Comparison of ENCODE assay signal across 1 cellular context in the genomic region with DNA sequence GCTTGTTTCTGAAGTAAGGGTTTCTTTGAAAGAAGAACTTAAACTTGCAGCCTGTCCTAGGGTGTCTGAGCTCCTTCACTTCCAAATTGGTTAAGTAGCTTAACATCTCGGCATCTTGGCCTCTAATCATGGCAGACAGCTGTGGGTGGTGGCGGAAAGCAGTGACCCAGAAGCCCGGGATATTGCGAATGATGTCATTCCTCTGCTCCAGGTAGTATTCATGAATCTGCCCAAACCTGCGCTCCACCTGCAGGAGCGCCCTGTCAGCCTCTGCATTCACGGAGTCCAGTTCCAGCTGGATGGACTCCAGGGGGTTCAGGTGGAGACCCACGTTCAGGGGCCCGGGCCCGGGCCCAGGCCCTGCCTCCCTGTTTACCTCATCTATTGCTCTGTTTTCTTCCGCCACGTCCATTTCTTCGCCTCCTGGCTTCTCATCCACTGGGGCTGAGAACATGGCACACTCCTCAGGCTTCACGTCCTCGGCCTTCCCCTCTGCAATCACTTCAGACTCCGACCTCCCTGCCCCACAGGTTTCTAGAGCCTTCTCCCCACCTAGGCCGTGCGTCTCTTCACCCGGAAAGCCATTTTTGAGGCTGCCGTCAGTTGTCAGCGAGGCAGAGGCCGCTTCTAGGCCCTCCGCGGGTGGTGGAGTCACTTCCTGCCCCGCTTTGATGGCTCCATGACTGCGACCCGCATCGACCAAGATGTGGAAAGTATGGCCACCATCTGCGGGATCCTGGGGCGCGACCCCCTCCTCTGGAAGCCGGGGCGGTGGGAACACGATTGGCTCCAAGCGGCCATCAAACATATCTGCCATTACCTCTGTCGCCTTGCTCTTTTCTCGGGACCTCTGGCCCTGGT.
TF ChIP-seq lines count a peak whose summit lies in the region.

No MANE protein-coding gene starts in this region.

TF ChIP-seq in K562, 482 proteins besides CTCF, POLR2A, EP300 and RAD21 (continued from another document and continues in another):
- TF ChIP-seq, protein P1, sequence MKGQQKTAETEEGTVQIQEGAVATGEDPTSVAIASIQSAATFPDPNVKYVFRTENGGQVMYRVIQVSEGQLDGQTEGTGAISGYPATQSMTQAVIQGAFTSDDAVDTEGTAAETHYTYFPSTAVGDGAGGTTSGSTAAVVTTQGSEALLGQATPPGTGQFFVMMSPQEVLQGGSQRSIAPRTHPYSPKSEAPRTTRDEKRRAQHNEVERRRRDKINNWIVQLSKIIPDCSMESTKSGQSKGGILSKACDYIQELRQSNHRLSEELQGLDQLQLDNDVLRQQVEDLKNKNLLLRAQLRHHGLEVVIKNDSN (CRISPR knock-in tag; IDR thresholded peaks at IDR 0.05): no peak
- TF ChIP-seq, protein P2, sequence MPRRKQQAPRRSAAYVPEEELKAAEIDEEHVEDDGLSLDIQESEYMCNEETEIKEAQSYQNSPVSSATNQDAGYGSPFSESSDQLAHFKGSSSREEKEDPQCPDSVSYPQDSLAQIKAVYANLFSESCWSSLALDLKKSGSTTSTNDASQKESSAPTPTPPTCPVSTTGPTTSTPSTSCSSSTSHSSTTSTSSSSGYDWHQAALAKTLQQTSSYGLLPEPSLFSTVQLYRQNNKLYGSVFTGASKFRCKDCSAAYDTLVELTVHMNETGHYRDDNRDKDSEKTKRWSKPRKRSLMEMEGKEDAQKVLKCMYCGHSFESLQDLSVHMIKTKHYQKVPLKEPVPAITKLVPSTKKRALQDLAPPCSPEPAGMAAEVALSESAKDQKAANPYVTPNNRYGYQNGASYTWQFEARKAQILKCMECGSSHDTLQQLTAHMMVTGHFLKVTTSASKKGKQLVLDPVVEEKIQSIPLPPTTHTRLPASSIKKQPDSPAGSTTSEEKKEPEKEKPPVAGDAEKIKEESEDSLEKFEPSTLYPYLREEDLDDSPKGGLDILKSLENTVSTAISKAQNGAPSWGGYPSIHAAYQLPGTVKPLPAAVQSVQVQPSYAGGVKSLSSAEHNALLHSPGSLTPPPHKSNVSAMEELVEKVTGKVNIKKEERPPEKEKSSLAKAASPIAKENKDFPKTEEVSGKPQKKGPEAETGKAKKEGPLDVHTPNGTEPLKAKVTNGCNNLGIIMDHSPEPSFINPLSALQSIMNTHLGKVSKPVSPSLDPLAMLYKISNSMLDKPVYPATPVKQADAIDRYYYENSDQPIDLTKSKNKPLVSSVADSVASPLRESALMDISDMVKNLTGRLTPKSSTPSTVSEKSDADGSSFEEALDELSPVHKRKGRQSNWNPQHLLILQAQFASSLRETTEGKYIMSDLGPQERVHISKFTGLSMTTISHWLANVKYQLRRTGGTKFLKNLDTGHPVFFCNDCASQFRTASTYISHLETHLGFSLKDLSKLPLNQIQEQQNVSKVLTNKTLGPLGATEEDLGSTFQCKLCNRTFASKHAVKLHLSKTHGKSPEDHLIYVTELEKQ (CRISPR knock-in tag; IDR thresholded peaks at IDR 0.05): no peak
- TF ChIP-seq ZC3H4 (CRISPR knock-in tag; IDR thresholded peaks at IDR 0.05; ENCODE audit: borderline replicate concordance) (no peak), ARNT (IDR thresholded peaks at IDR 0.05) (no peak), CREM (IDR thresholded peaks at IDR 0.05; ENCODE audit: low read depth) (peak; percentile 36; the same call in 1 of the 2 replicates), MECOM (CRISPR knock-in tag; IDR thresholded peaks at IDR 0.05) (no peak), ZFX (CRISPR knock-in tag; IDR thresholded peaks at IDR 0.05) (peak; percentile 38; the same call in 1 of the 2 replicates), POLR2B (IDR thresholded peaks at IDR 0.05; ENCODE audit: low read depth, partially characterized antibody) (no peak), ZNF23 (CRISPR knock-in tag; IDR thresholded peaks at IDR 0.05) (no peak), ATF1 (CRISPR knock-in tag; IDR thresholded peaks at IDR 0.05) (no peak), ATF1 (tag; IDR thresholded peaks at IDR 0.05) (0 out of 2 replicates have a peak, but pooled peaks have one; percentile 1), SREBF1 (IDR thresholded peaks at IDR 0.05; ENCODE audit: borderline replicate concordance, low read depth, low read length) (no peak), LARP7 (IDR thresholded peaks at IDR 0.05) (no peak), JUN (IDR thresholded peaks at IDR 0.05; ENCODE audit: borderline replicate concordance, low read depth, low read length) (0 out of 2 replicates have a peak, but pooled peaks have one; percentile 3), JUN (CRISPR knock-in tag; IDR thresholded peaks at IDR 0.05; ENCODE audit: borderline replicate concordance) (no peak), SRF (CRISPR knock-in tag; IDR thresholded peaks at IDR 0.05) (no peak), ZNF239 (CRISPR knock-in tag; IDR thresholded peaks at IDR 0.05) (no peak), YY1 (IDR thresholded peaks at IDR 0.05; ENCODE audit: borderline replicate concordance in 1 of 3, control insufficient read depth in 1 of 3, extremely low read depth in 1 of 3, insufficient read depth in 3 of 3, insufficient read length in 1 of 3, insufficient replicate concordance in 2 of 3, low read depth in 1 of 3, low read length in 2 of 3) (peak in 1 of 3 experiments; percentile 48), TCF7 (IDR thresholded peaks at IDR 0.05; ENCODE audit: borderline replicate concordance) (no peak), ERF (CRISPR knock-in tag; IDR thresholded peaks at IDR 0.05) (no peak), FOXJ2 (tag; IDR thresholded peaks at IDR 0.05) (peak; percentile 9; the same call in 1 of the 2 replicates), SRSF7 (optimal IDR thresholded peaks at IDR 0.05; ENCODE audit: low read depth, low read length) (no peak), KDM4B (IDR thresholded peaks at IDR 0.05; ENCODE audit: borderline replicate concordance in 2 of 2, low read depth in 1 of 2) (no peak), DACH1 (IDR thresholded peaks at IDR 0.05; ENCODE audit: partially characterized antibody) (no peak), SMARCE1 (IDR thresholded peaks at IDR 0.05) (no peak), RBM39 (optimal IDR thresholded peaks at IDR 0.05; ENCODE audit: low read depth, low read length) (no peak), MYNN (IDR thresholded peaks at IDR 0.05) (no peak), MYNN (CRISPR knock-in tag; IDR thresholded peaks at IDR 0.05) (no peak)
- TF ChIP-seq, protein P3, sequence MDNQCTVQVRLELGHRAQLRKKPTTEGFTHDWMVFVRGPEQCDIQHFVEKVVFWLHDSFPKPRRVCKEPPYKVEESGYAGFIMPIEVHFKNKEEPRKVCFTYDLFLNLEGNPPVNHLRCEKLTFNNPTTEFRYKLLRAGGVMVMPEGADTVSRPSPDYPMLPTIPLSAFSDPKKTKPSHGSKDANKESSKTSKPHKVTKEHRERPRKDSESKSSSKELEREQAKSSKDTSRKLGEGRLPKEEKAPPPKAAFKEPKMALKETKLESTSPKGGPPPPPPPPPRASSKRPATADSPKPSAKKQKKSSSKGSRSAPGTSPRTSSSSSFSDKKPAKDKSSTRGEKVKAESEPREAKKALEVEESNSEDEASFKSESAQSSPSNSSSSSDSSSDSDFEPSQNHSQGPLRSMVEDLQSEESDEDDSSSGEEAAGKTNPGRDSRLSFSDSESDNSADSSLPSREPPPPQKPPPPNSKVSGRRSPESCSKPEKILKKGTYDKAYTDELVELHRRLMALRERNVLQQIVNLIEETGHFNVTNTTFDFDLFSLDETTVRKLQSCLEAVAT (IDR thresholded peaks at IDR 0.05): peak in 1 of 2 experiments; percentile 71; a peak in 1 of 4 replicates
- TF ChIP-seq, protein P4, sequence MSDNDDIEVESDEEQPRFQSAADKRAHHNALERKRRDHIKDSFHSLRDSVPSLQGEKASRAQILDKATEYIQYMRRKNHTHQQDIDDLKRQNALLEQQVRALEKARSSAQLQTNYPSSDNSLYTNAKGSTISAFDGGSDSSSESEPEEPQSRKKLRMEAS (CRISPR knock-in tag; IDR thresholded peaks at IDR 0.05): no peak
- TF ChIP-seq, protein P5, sequence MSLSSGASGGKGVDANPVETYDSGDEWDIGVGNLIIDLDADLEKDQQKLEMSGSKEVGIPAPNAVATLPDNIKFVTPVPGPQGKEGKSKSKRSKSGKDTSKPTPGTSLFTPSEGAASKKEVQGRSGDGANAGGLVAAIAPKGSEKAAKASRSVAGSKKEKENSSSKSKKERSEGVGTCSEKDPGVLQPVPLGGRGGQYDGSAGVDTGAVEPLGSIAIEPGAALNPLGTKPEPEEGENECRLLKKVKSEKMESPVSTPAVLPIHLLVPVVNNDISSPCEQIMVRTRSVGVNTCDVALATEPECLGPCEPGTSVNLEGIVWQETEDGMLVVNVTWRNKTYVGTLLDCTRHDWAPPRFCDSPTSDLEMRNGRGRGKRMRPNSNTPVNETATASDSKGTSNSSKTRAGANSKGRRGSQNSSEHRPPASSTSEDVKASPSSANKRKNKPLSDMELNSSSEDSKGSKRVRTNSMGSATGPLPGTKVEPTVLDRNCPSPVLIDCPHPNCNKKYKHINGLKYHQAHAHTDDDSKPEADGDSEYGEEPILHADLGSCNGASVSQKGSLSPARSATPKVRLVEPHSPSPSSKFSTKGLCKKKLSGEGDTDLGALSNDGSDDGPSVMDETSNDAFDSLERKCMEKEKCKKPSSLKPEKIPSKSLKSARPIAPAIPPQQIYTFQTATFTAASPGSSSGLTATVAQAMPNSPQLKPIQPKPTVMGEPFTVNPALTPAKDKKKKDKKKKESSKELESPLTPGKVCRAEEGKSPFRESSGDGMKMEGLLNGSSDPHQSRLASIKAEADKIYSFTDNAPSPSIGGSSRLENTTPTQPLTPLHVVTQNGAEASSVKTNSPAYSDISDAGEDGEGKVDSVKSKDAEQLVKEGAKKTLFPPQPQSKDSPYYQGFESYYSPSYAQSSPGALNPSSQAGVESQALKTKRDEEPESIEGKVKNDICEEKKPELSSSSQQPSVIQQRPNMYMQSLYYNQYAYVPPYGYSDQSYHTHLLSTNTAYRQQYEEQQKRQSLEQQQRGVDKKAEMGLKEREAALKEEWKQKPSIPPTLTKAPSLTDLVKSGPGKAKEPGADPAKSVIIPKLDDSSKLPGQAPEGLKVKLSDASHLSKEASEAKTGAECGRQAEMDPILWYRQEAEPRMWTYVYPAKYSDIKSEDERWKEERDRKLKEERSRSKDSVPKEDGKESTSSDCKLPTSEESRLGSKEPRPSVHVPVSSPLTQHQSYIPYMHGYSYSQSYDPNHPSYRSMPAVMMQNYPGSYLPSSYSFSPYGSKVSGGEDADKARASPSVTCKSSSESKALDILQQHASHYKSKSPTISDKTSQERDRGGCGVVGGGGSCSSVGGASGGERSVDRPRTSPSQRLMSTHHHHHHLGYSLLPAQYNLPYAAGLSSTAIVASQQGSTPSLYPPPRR (CRISPR knock-in tag; IDR thresholded peaks at IDR 0.05; ENCODE audit: borderline replicate concordance): no peak
- TF ChIP-seq, protein P6, sequence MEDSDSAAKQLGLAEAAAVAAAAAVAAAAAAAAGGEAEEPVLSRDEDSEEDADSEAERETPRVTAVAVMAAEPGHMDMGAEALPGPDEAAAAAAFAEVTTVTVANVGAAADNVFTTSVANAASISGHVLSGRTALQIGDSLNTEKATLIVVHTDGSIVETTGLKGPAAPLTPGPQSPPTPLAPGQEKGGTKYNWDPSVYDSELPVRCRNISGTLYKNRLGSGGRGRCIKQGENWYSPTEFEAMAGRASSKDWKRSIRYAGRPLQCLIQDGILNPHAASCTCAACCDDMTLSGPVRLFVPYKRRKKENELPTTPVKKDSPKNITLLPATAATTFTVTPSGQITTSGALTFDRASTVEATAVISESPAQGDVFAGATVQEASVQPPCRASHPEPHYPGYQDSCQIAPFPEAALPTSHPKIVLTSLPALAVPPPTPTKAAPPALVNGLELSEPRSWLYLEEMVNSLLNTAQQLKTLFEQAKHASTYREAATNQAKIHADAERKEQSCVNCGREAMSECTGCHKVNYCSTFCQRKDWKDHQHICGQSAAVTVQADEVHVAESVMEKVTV (CRISPR knock-in tag; IDR thresholded peaks at IDR 0.05): no peak
- TF ChIP-seq, protein P7, sequence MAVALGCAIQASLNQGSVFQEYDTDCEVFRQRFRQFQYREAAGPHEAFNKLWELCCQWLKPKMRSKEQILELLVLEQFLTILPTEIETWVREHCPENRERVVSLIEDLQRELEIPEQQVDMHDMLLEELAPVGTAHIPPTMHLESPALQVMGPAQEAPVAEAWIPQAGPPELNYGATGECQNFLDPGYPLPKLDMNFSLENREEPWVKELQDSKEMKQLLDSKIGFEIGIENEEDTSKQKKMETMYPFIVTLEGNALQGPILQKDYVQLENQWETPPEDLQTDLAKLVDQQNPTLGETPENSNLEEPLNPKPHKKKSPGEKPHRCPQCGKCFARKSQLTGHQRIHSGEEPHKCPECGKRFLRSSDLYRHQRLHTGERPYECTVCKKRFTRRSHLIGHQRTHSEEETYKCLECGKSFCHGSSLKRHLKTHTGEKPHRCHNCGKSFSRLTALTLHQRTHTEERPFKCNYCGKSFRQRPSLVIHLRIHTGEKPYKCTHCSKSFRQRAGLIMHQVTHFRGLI (CRISPR knock-in tag; IDR thresholded peaks at IDR 0.05): no peak
- TF ChIP-seq, protein P8, sequence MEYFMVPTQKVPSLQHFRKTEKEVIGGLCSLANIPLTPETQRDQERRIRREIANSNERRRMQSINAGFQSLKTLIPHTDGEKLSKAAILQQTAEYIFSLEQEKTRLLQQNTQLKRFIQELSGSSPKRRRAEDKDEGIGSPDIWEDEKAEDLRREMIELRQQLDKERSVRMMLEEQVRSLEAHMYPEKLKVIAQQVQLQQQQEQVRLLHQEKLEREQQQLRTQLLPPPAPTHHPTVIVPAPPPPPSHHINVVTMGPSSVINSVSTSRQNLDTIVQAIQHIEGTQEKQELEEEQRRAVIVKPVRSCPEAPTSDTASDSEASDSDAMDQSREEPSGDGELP (CRISPR knock-in tag; IDR thresholded peaks at IDR 0.05; ENCODE audit: borderline replicate concordance): peak; percentile 26; the same call in 1 of the 2 replicates
- TF ChIP-seq, protein P9, sequence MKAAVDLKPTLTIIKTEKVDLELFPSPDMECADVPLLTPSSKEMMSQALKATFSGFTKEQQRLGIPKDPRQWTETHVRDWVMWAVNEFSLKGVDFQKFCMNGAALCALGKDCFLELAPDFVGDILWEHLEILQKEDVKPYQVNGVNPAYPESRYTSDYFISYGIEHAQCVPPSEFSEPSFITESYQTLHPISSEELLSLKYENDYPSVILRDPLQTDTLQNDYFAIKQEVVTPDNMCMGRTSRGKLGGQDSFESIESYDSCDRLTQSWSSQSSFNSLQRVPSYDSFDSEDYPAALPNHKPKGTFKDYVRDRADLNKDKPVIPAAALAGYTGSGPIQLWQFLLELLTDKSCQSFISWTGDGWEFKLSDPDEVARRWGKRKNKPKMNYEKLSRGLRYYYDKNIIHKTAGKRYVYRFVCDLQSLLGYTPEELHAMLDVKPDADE (conservative IDR thresholded peaks at IDR 0.05; ENCODE audit: control insufficient read depth, low read depth, low read length): 0 out of 2 replicates have a peak, but pooled peaks have one; percentile 22
- TF ChIP-seq, protein P10, sequence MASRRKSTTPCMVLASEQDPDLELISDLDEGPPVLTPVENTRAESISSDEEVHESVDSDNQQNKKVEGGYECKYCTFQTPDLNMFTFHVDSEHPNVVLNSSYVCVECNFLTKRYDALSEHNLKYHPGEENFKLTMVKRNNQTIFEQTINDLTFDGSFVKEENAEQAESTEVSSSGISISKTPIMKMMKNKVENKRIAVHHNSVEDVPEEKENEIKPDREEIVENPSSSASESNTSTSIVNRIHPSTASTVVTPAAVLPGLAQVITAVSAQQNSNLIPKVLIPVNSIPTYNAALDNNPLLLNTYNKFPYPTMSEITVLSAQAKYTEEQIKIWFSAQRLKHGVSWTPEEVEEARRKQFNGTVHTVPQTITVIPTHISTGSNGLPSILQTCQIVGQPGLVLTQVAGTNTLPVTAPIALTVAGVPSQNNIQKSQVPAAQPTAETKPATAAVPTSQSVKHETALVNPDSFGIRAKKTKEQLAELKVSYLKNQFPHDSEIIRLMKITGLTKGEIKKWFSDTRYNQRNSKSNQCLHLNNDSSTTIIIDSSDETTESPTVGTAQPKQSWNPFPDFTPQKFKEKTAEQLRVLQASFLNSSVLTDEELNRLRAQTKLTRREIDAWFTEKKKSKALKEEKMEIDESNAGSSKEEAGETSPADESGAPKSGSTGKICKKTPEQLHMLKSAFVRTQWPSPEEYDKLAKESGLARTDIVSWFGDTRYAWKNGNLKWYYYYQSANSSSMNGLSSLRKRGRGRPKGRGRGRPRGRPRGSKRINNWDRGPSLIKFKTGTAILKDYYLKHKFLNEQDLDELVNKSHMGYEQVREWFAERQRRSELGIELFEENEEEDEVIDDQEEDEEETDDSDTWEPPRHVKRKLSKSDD (conservative IDR thresholded peaks at IDR 0.05; ENCODE audit: low read length): no peak
